7 cellular contexts compared by ENCODE assay signal in genomic region chr9:124835026-124835501, GRCh38. TPM values are rescaled to one million over a fixed set of nuclear protein-coding genes. Genes with fewer than 3 reads are reported as not detected.
DNase-seq lines count a peak whose midpoint lies in the region; ATAC-seq and TF ChIP-seq lines count a peak whose summit lies in the region.
"Had no signal": no experiment of that assay in that cellular context is flagged by ENCODE, and none has a peak within 500 bp of the region (broad histone marks: within the 10 kb centered on the region; RNA-seq: fewer than 3 reads in every experiment).

No MANE protein-coding gene starts in this region.

- POLR2A ChIA-PET in IMR-90 (lab: Charles Lee; ENCODE audit: unreplicated experiment) = no interaction called here

- 55% methylated on average over 5 of the region's 13 CpGs; no CpG with 5 or more reads in 1 of the 2 experiments for WGBS in IMR-90 (ENCODE audit: extremely low coverage in 2 of 2, insufficient read length in 1 of 2), 2 experiments

- CTCF ChIA-PET in IMR-90 (lab: Yijun Ruan, JAX) = interaction anchor here (1.0 kb wide), 1 partner anchor 17 kb away, joined by 4 read pairs; no protein-coding TSS in a partner anchor

- ATAC-seq in IMR-90 (ENCODE audit: low read depth) = peak; percentile 6; the same call in 1 of the 2 replicates
- peak; percentile 24 for ATAC-seq in omental fat pad (ENCODE audit: low FRiP score)
- ATAC-seq in GM21447 (IDR thresholded peaks at IDR 0.05; ENCODE audit: unreplicated experiment) = no peak
- no peak for ATAC-seq in GM19467 (IDR thresholded peaks at IDR 0.05; ENCODE audit: unreplicated experiment)

- H3K9ac ChIP-seq in IMR-90 (ENCODE audit: low read depth, low read length) = no peak overlapping the region

- peak overlapping the region; percentile 53; the same call in 1 of the 3 replicates for H2BK15ac ChIP-seq in IMR-90 (ENCODE audit: low read depth, low read length)

- no peak for TF ChIP-seq CTCF in IMR-90 (conservative IDR thresholded peaks at IDR 0.05; ENCODE audit: low read depth, low read length)
- TF ChIP-seq CTCF in omental fat pad (IDR thresholded peaks at IDR 0.05) = no peak
- no peak for TF ChIP-seq CTCF in ascending aorta (IDR thresholded peaks at IDR 0.05)

- H3K27me3 ChIP-seq in IMR-90 (ENCODE audit: control insufficient read depth, insufficient read depth, low read length) = no peaks in the 10 kb centered on the region
- H3K27me3 ChIP-seq in ascending aorta = no peaks in the 10 kb centered on the region

- H3K4me1 ChIP-seq in IMR-90 (ENCODE audit: control insufficient read depth, insufficient read depth, low read length) = peaks cover 22% of the 10 kb centered on the region
- peaks cover 0 to 2% of the 10 kb centered on the region in 2 donors for H3K4me1 ChIP-seq in ascending aorta

- H3K4ac ChIP-seq in IMR-90 (ENCODE audit: low read depth, low read length) = peak overlapping the region; percentile 28; the same call in 1 of the 2 replicates

- no peak overlapping the region for H2BK5ac ChIP-seq in IMR-90 (ENCODE audit: low read depth, low read length, poor library complexity, severe bottlenecking)

- intact Hi-C loops in IMR-90 (cut with micrococcal nuclease) (no loop called here), ascending aorta (cut with DNase I) (loop anchor here (5.0 kb wide), 1 partner anchor 43 kb away; no protein-coding TSS in a partner anchor)

- peaks cover 4% of the 10 kb centered on the region; the same call in 1 of the 2 replicates for H3K9me1 ChIP-seq in IMR-90 (ENCODE audit: insufficient read depth, low read length)

- no peaks in the 10 kb centered on the region for H3K79me1 ChIP-seq in IMR-90 (ENCODE audit: low read depth in 1 of 2, low read length in 2 of 2)

- H2BK120ac ChIP-seq in IMR-90 (ENCODE audit: low read depth, low read length) = peak overlapping the region; percentile 50; the same call in 1 of the 2 replicates

- H3K23ac ChIP-seq in IMR-90 (ENCODE audit: low read depth, low read length) = 0 out of 2 replicates have a peak overlapping the region, but pooled peaks have one; percentile 22

- H2BK20ac ChIP-seq in IMR-90 (ENCODE audit: low read depth, low read length) = no peak overlapping the region

- H2AFZ ChIP-seq in IMR-90 (replicated peaks; ENCODE audit: low read length, poor library complexity) = peak overlapping the region; percentile 40

- peak overlapping the region; percentile 43; the same call in 1 of the 2 replicates for H3K14ac ChIP-seq in IMR-90 (replicated peaks; ENCODE audit: low read depth, low read length)

- H4K8ac ChIP-seq in IMR-90 (ENCODE audit: low read depth in 2 of 2, low read length in 2 of 2) = no peak overlapping the region; a peak in 1 of 4 replicates

- TF ChIP-seq POLR2A in IMR-90 (IDR thresholded peaks at IDR 0.05; ENCODE audit: low read depth, low read length) = no peak

- no peak overlapping the region for H4K91ac ChIP-seq in IMR-90 (ENCODE audit: insufficient read depth, low read depth, low read length)

- H3K18ac ChIP-seq in IMR-90 (ENCODE audit: low read depth, low read length) = no peak overlapping the region

- H3K4me3 ChIP-seq in IMR-90 (ENCODE audit: insufficient read depth, low read depth, low read length) (no peak overlapping the region), ascending aorta (no peak overlapping the region)

- no TSS peak for BruUV-seq in IMR-90 (replicated peaks; lab: Mats Ljungman, UMichigan)

- no peak overlapping the region for H3K56ac ChIP-seq in IMR-90 (ENCODE audit: extremely low read depth, insufficient read depth, low read length)

- no peaks in the 10 kb centered on the region; the same call in 1 of the 2 replicates for H4K20me1 ChIP-seq in IMR-90 (ENCODE audit: insufficient read depth, low read length)

- no peak overlapping the region for H4K5ac ChIP-seq in IMR-90 (ENCODE audit: low read depth, low read length)

- peak overlapping the region; percentile 85 for H2AK5ac ChIP-seq in IMR-90 (ENCODE audit: low read depth, low read length)

- H3K27ac ChIP-seq in IMR-90 (ENCODE audit: insufficient read depth, low read length) (no peak overlapping the region), ascending aorta (no peak overlapping the region)

- H3K4me2 ChIP-seq in IMR-90 (ENCODE audit: low read depth, low read length) = peak overlapping the region; percentile 66; the same call in 1 of the 2 replicates

- no peaks in the 10 kb centered on the region for H3K9me3 ChIP-seq in IMR-90 (ENCODE audit: control insufficient read depth, insufficient read depth, low read length)
- H3K9me3 ChIP-seq in ascending aorta = no peaks in the 10 kb centered on the region

- in situ Hi-C loops in IMR-90 (cut with MboI; ENCODE audit: low sequenced_read_pairs) = no loop called here

- dilution Hi-C loops in IMR-90 (cut with HindIII; ENCODE audit: low sequenced_read_pairs, unreplicated experiment) = no loop called here

- H2AK9ac ChIP-seq in IMR-90 (replicated peaks; ENCODE audit: low read depth, low read length, poor library complexity) = peak overlapping the region; percentile 23

- H3K36me3 ChIP-seq in IMR-90 (ENCODE audit: control insufficient read depth, insufficient read depth, low read length) (no peaks in the 10 kb centered on the region), ascending aorta (no peaks in the 10 kb centered on the region)

- no peak for TF ChIP-seq RAD21 in IMR-90 (IDR thresholded peaks at IDR 0.05; ENCODE audit: low read length)

- DNase-seq in IMR-90 (peak; percentile 79), astrocyte of the hippocampus (ENCODE audit: low read depth, low spot score) (peak; percentile 95), omental fat pad (ENCODE audit: low spot score) (peak; percentile 43), ascending aorta (ENCODE audit: low spot score in 2 of 2) (no peak)

TF ChIP-seq in IMR-90, 13 proteins besides CTCF, POLR2A, EP300 and RAD21:
- TF ChIP-seq CEBPB (IDR thresholded peaks at IDR 0.05; ENCODE audit: low read depth, low read length) = no peak
TF ChIP-seq in IMR-90: peak in this region for 0.

RNA-seq across cellular contexts. Expression of gene WDR38, which starts 18.2 kb away (rescaled TPM):
- not detected in 2 replicates for total RNA-seq in IMR-90 (2012; rRNA removed)
- polyA plus RNA-seq in IMR-90 (2012; rRNA removed) = not detected in 2 replicates
- polyA plus RNA-seq in IMR-90 (2012; cell fraction: cytosol; rRNA removed) = not detected in 2 replicates
- not detected in 2 replicates for polyA plus RNA-seq in IMR-90 (2012; cell fraction: nucleus; rRNA removed; ENCODE audit: low replicate concordance)
- total RNA-seq in omental fat pad = under 1 TPM in 1 of 4 donors, not detected in 3; 0.36 TPM
- total RNA-seq in ascending aorta = not detected
- total RNA-seq: progenitor cell of endocrine pancreas had no signal

RNA-seq across cellular contexts. Expression of gene RPL35, which starts 26.7 kb away (rescaled TPM):
- total RNA-seq in IMR-90 (2012; rRNA removed) (881 and 1,151 TPM in 2 replicates), omental fat pad (1,000 to 10,000 TPM; 1,657 to 2,235 (median 2,199) TPM), ascending aorta (2,123 TPM)
- polyA plus RNA-seq in IMR-90 (2012; rRNA removed) = 1,650 and 1,735 TPM in 2 replicates
- polyA plus RNA-seq in IMR-90 (2012; cell fraction: cytosol; rRNA removed) = 3,661 and 4,271 TPM in 2 replicates
- 742 and 1,804 TPM in 2 replicates for polyA plus RNA-seq in IMR-90 (2012; cell fraction: nucleus; rRNA removed; ENCODE audit: low replicate concordance)

RNA-seq across cellular contexts. Expression of gene ARPC5L, which starts 26.9 kb away (rescaled TPM):
- total RNA-seq in IMR-90 (2012; rRNA removed) = 11.1 and 19.7 TPM in 2 replicates
- 53.8 and 57.4 TPM in 2 replicates for polyA plus RNA-seq in IMR-90 (2012; rRNA removed)
- 40.2 and 49.0 TPM in 2 replicates for polyA plus RNA-seq in IMR-90 (2012; cell fraction: cytosol; rRNA removed)
- 25.4 and 61.2 TPM in 2 replicates for polyA plus RNA-seq in IMR-90 (2012; cell fraction: nucleus; rRNA removed; ENCODE audit: low replicate concordance)
- total RNA-seq in omental fat pad = 10 to 100 TPM; 21.8 to 55.4 (median 24.7) TPM
- 12.0 TPM for total RNA-seq in ascending aorta

RNA-seq across cellular contexts. Expression of gene OLFML2A, which starts 58.1 kb away (rescaled TPM):
- total RNA-seq in IMR-90 (2012; rRNA removed) = 1.4 and 2.0 TPM in 2 replicates
- 4.7 and 5.9 TPM in 2 replicates for polyA plus RNA-seq in IMR-90 (2012; rRNA removed)
- polyA plus RNA-seq in IMR-90 (2012; cell fraction: cytosol; rRNA removed) = 5.6 and 18.2 TPM in 2 replicates
- polyA plus RNA-seq in IMR-90 (2012; cell fraction: nucleus; rRNA removed; ENCODE audit: low replicate concordance) = 4.1 and 7.9 TPM in 2 replicates
- total RNA-seq in omental fat pad = 10 to 100 TPM in 2 of 4 donors, 1 to 10 TPM in 2; 6.0 to 62.6 (median 10.8) TPM
- total RNA-seq in ascending aorta = 129 TPM

Comparison
In these comparisons a context has a peak if more than half of its experiments do, and no peak if none do; other contexts are left out.
1. ATAC-seq: peak in IMR-90 (single experiment) and omental fat pad (single experiment); none in GM21447 (single experiment) and GM19467 (single experiment).
2. DNase-seq: peak in IMR-90 (single experiment), astrocyte of the hippocampus (single experiment) and omental fat pad (single experiment); none in ascending aorta (0 of 2).